In genomic region chr20:4384961-4385360, GRCh38 we compare ENCODE assay signal across 20 cellular contexts.
A peak's percentile ranks its signal among the peaks of the same experiment; 100 is the strongest.
DNase-seq lines count a peak whose midpoint lies in the region; ATAC-seq and TF ChIP-seq lines count a peak whose summit lies in the region.
"Had no signal": no experiment of that assay in that cellular context is flagged by ENCODE, and none has a peak within 500 bp of the region (broad histone marks: within the 10 kb centered on the region; RNA-seq: fewer than 3 reads in every experiment).

No MANE protein-coding gene starts in this region.

- CTCF ChIA-PET in activated CD8-positive, alpha-beta T cell treated with anti-CD3 and anti-CD28 coated beads, Interleukin-2, amount 10 ng/mL, durations not matched to agents 7 days and 5 days (lab: Charles Lee), result no interaction called here

- no peak overlapping the region for H3K4me3 ChIP-seq in GM23338
- H3K4me3 ChIP-seq: BLaER1, GM23248, HAP-1 had no signal

- no peak overlapping the region; the same call in 1 of the 2 replicates for H3K4me2 ChIP-seq in GM23338
- H3K4me2 ChIP-seq: BLaER1 had no signal

- H3K79me2 ChIP-seq in GM23338 (replicated peaks; ENCODE audit: insufficient read depth), result no peaks in the 10 kb centered on the region

- H3K4me1 ChIP-seq in GM23338 (ENCODE audit: insufficient read depth), result peaks cover 19% of the 10 kb centered on the region
- H3K4me1 ChIP-seq: BLaER1, Caco-2, HAP-1 had no signal

- H2AFZ ChIP-seq in GM23338, result peak overlapping the region; percentile 60; the same call in 1 of the 2 replicates
- H2AFZ ChIP-seq: GM23248 had no signal

- TF ChIP-seq CTCF in GM23338 (conservative IDR thresholded peaks at IDR 0.05; ENCODE audit: low read depth in 2 of 2), result no peak

- H3K27me3 Mint-ChIP-seq in GM23338 (ENCODE audit: insufficient read depth, low read depth, poor library complexity), result peaks cover 1% of the 10 kb centered on the region
- peaks cover 22% of the 10 kb centered on the region for H3K27me3 Mint-ChIP-seq in activated CD8-positive, alpha-beta T cell treated with anti-CD3 and anti-CD28 coated beads, Interleukin-2, amount 10 ng/mL, durations not matched to agents 7 days and 5 days (ENCODE audit: low read depth)

- no peaks in the 10 kb centered on the region for H4K20me1 ChIP-seq in GM23338 (replicated peaks; ENCODE audit: insufficient read depth)
- H4K20me1 ChIP-seq: BLaER1 had no signal

- H3K4me3 Mint-ChIP-seq in GM23338, result no peak overlapping the region
- no peak overlapping the region for H3K4me3 Mint-ChIP-seq in activated CD8-positive, alpha-beta T cell treated with anti-CD3 and anti-CD28 coated beads, Interleukin-2, amount 10 ng/mL, durations not matched to agents 7 days and 5 days
- H3K4me3 Mint-ChIP-seq: B cell; CD4-positive, CD25-positive, alpha-beta regulatory T cell; CD8-positive, alpha-beta T cell; HFFc6 had no signal

- no peaks in the 10 kb centered on the region for H3K27me3 ChIP-seq in GM23338 (ENCODE audit: insufficient read depth)
- H3K27me3 ChIP-seq: BLaER1 had no signal

- H3K4me1 Mint-ChIP-seq in GM23338, result peaks cover 25% of the 10 kb centered on the region
- H3K4me1 Mint-ChIP-seq in activated CD8-positive, alpha-beta T cell treated with anti-CD3 and anti-CD28 coated beads, Interleukin-2, amount 10 ng/mL, durations not matched to agents 7 days and 5 days (ENCODE audit: low read depth), result no peaks in the 10 kb centered on the region
- H3K4me1 Mint-ChIP-seq: B cell; CD4-positive, CD25-positive, alpha-beta regulatory T cell had no signal

- H3K36me3 ChIP-seq in GM23338 (ENCODE audit: insufficient read depth), result no peaks in the 10 kb centered on the region
- H3K36me3 ChIP-seq: BLaER1, HAP-1 had no signal

- H3K36me3 Mint-ChIP-seq in GM23338 (ENCODE audit: low read depth), result no peaks in the 10 kb centered on the region; the same call in 1 of the 3 replicates
- H3K36me3 Mint-ChIP-seq in activated CD8-positive, alpha-beta T cell treated with anti-CD3 and anti-CD28 coated beads, Interleukin-2, amount 10 ng/mL, durations not matched to agents 7 days and 5 days (ENCODE audit: low read depth), result no peaks in the 10 kb centered on the region
- H3K36me3 Mint-ChIP-seq: CD4-positive, CD25-positive, alpha-beta regulatory T cell; CD8-positive, alpha-beta T cell had no signal

- 0 out of 2 replicates have a peak, but pooled peaks cover 5% of the 10 kb centered on the region for H3K9me2 ChIP-seq in GM23338 (ENCODE audit: insufficient read depth)

- DNase-seq in NCI-H2171 treated with DMSO at 0.1 percent for 48 hours (lab: John Stamatoyannopoulos, UW) (peak; percentile 62), NCI-H2171 (lab: John Stamatoyannopoulos, UW) (no peak), GM23338 (ENCODE audit: low spot score) (peak; percentile 3), RPMI7951 (ENCODE audit: low read depth) (peak; percentile 39), ecto neural progenitor cell (ENCODE audit: low spot score) (peak; percentile 24), HPDE6-E6E7 (ENCODE audit: extremely low spot score) (no peak)
- DNase-seq in activated CD8-positive, alpha-beta T cell treated with anti-CD3 and anti-CD28 coated beads, Interleukin-2, amount 10 ng/mL, durations not matched to agents 7 days and 5 days, result no peak
- DNase-seq: Caco-2; CD4-positive, CD25-positive, alpha-beta regulatory T cell; DMS153; DND-41; GM23248; HFFc6 had no signal

- no peak; the same call in 1 of the 3 replicates for ATAC-seq in GM23338
- ATAC-seq in esophagus mucosa, result no peak
- no peak for ATAC-seq in activated CD8-positive, alpha-beta T cell treated with anti-CD3 and anti-CD28 coated beads, Interleukin-2, amount 10 ng/mL, durations not matched to agents 7 days and 5 days
- ATAC-seq: CD8-positive, alpha-beta T cell had no signal

- no peak overlapping the region for H3K27ac ChIP-seq in GM23338 (ENCODE audit: low read depth)
- H3K27ac ChIP-seq: 22Rv1, BLaER1, C4-2B, GM23248 had no signal

- POLR2A ChIA-PET in activated CD8-positive, alpha-beta T cell treated with anti-CD3 and anti-CD28 coated beads, Interleukin-2, amount 10 ng/mL, durations not matched to agents 7 days and 5 days (lab: Charles Lee), result no interaction called here

- H3K27ac Mint-ChIP-seq in GM23338, result no peak overlapping the region
- H3K27ac Mint-ChIP-seq in activated CD8-positive, alpha-beta T cell treated with anti-CD3 and anti-CD28 coated beads, Interleukin-2, amount 10 ng/mL, durations not matched to agents 7 days and 5 days, result no peak overlapping the region
- H3K27ac Mint-ChIP-seq: B cell; CD4-positive, CD25-positive, alpha-beta regulatory T cell; CD8-positive, alpha-beta T cell; HFFc6 had no signal

- H3F3A ChIP-seq in GM23338 (replicated peaks; ENCODE audit: low read depth), result no peaks in the 10 kb centered on the region

- peaks cover 4% of the 10 kb centered on the region; the same call in 2 of the 3 replicates for H3K9me3 Mint-ChIP-seq in GM23338
- H3K9me3 Mint-ChIP-seq in activated CD8-positive, alpha-beta T cell treated with anti-CD3 and anti-CD28 coated beads, Interleukin-2, amount 10 ng/mL, durations not matched to agents 7 days and 5 days (ENCODE audit: insufficient read depth), result no peaks in the 10 kb centered on the region
- H3K9me3 Mint-ChIP-seq: HFFc6 had no signal

TF ChIP-seq in GM23338, 12 proteins besides CTCF, POLR2A, EP300 and RAD21:
- no peak for TF ChIP-seq NANOG (IDR thresholded peaks at IDR 0.05; ENCODE audit: borderline replicate concordance)
- no peak for TF ChIP-seq ETS1 (IDR thresholded peaks at IDR 0.05)
- no peak for TF ChIP-seq ZNF331 (CRISPR knock-in tag; IDR thresholded peaks at IDR 0.05; ENCODE audit: low read depth)
- TF ChIP-seq POLR2AphosphoS5 (IDR thresholded peaks at IDR 0.05; ENCODE audit: low read depth), result no peak
- no peak for TF ChIP-seq CREB1 (CRISPR knock-in tag; IDR thresholded peaks at IDR 0.05; ENCODE audit: low read depth)
- TF ChIP-seq STAT1 (IDR thresholded peaks at IDR 0.05; ENCODE audit: unreplicated experiment), result no peak
- no peak for TF ChIP-seq JUNB (IDR thresholded peaks at IDR 0.05; ENCODE audit: unreplicated experiment)
- TF ChIP-seq ZNF114 (CRISPR knock-in tag; IDR thresholded peaks at IDR 0.05), result no peak
- no peak for TF ChIP-seq EZH2 (IDR thresholded peaks at IDR 0.05; ENCODE audit: low read depth, unreplicated experiment)

Comparison
In these comparisons a context has a peak if more than half of its experiments do, and no peak if none do; other contexts are left out.
1. DNase-seq: peak in NCI-H2171 treated with DMSO at 0.1 percent for 48 hours (single experiment), GM23338 (single experiment), RPMI7951 (single experiment) and ecto neural progenitor cell (single experiment); none in NCI-H2171 (single experiment), HPDE6-E6E7 (single experiment) and activated CD8-positive, alpha-beta T cell treated with anti-CD3 and anti-CD28 coated beads, Interleukin-2, amount 10 ng/mL, durations not matched to agents 7 days and 5 days (single experiment).